8 cellular contexts compared by ENCODE assay signal in genomic region chr12:42588981-42589464, GRCh38. TPM values are rescaled to one million over a fixed set of nuclear protein-coding genes. Genes with fewer than 3 reads are reported as not detected.
DNase-seq lines count a peak whose midpoint lies in the region; ATAC-seq and TF ChIP-seq lines count a peak whose summit lies in the region.

No MANE protein-coding gene starts in this region.

- H3K4me3 ChIP-seq in DOHH2 (ENCODE audit: low read length) (peak overlapping the region; percentile 58; the same call in 1 of the 2 replicates), HUES64 (ENCODE audit: low read length) (peak overlapping the region; percentile 79), gastroesophageal sphincter (peak overlapping the region; percentile 66 to 78), neuronal stem cell (ENCODE audit: low read length in 2 of 2) (peak overlapping the region; percentile 54 to 97)

- H3K27me3 ChIP-seq in DOHH2 (ENCODE audit: control insufficient read depth, low read length) (peaks cover 52% of the 10 kb centered on the region), HUES64 (ENCODE audit: insufficient read depth, low read length) (peaks cover 50% of the 10 kb centered on the region), gastroesophageal sphincter (peaks cover 6% of the 10 kb centered on the region), neuronal stem cell (ENCODE audit: control insufficient read depth in 3 of 3, insufficient read depth in 3 of 3, low read depth in 1 of 3, low read length in 3 of 3) (peaks cover 0 to 17% (median 0%) of the 10 kb centered on the region in 3 experiments)

- no peaks in the 10 kb centered on the region for H3K79me2 ChIP-seq in DOHH2 (ENCODE audit: control insufficient read depth, low read length)

- H3K9me3 ChIP-seq in DOHH2 (ENCODE audit: control insufficient read depth, insufficient read depth, low read length) (no peaks in the 10 kb centered on the region), HUES64 (ENCODE audit: insufficient read depth, low read depth, low read length) (no peaks in the 10 kb centered on the region), gastroesophageal sphincter (no peaks in the 10 kb centered on the region), neuronal stem cell (replicated peaks in 1 of 2; ENCODE audit: control insufficient read depth in 2 of 2, insufficient read depth in 1 of 2, low read depth in 1 of 2, low read length in 2 of 2) (no peaks in the 10 kb centered on the region)

- H3K4ac ChIP-seq in neuronal stem cell (ENCODE audit: low read length): no peak overlapping the region

- peak overlapping the region; percentile 47 for H3K23ac ChIP-seq in neuronal stem cell (ENCODE audit: low read depth, low read length, poor library complexity)

- H3K27ac Mint-ChIP-seq in WTC11: no peak overlapping the region

- H3K36me3 ChIP-seq in DOHH2 (ENCODE audit: control insufficient read depth, low read length): no peaks in the 10 kb centered on the region
- no peaks in the 10 kb centered on the region for H3K36me3 ChIP-seq in HUES64 (ENCODE audit: insufficient read depth, low read length)
- H3K36me3 ChIP-seq in gastroesophageal sphincter: no peaks in the 10 kb centered on the region
- H3K36me3 ChIP-seq in neuronal stem cell (replicated peaks in 1 of 2; ENCODE audit: control insufficient read depth in 2 of 2, insufficient read depth in 2 of 2, low read length in 2 of 2): no peaks in the 10 kb centered on the region

- H2BK5ac ChIP-seq in neuronal stem cell (ENCODE audit: low read length): no peak overlapping the region

- WGBS in HUES64: under 1% methylated on average over 37 of the region's 38 CpGs
- 0% methylated on average over 10 of the region's 38 CpGs; no CpG with 5 or more reads in 1 of the 2 donors for WGBS in gastroesophageal sphincter (ENCODE audit: low coverage in 1 of 2), 2 donors
- WGBS in neuronal stem cell (ENCODE audit: extremely low coverage in 2 of 2, insufficient read length in 2 of 2, insufficient replicate concordance in 1 of 2), 2 donors: no CpG with 5 or more reads among the region's 38 CpGs

- no peaks in the 10 kb centered on the region for H3K79me1 ChIP-seq in neuronal stem cell (ENCODE audit: low read depth, low read length)

- peak overlapping the region; percentile 92 for H3K18ac ChIP-seq in neuronal stem cell (ENCODE audit: low read length)

- peak overlapping the region; percentile 96 for H2AFZ ChIP-seq in neuronal stem cell (ENCODE audit: low read length)

- peak overlapping the region; percentile 92 for H3K14ac ChIP-seq in neuronal stem cell (ENCODE audit: low read length)

- H3F3A ChIP-seq in DOHH2 (ENCODE audit: control insufficient read depth, insufficient read depth): no peaks in the 10 kb centered on the region

- H3K4me1 ChIP-seq in DOHH2 (ENCODE audit: control insufficient read depth, low read length): peaks cover 10% of the 10 kb centered on the region
- H3K4me1 ChIP-seq in HUES64 (ENCODE audit: insufficient read depth, low read length): peaks cover 11% of the 10 kb centered on the region; the same call in 1 of the 2 replicates
- peaks cover 3 to 63% (median 7%) of the 10 kb centered on the region in 3 donors for H3K4me1 ChIP-seq in gastroesophageal sphincter
- H3K4me1 ChIP-seq in neuronal stem cell (ENCODE audit: control insufficient read depth in 2 of 2, insufficient read depth in 1 of 2, low read depth in 1 of 2, low read length in 2 of 2): peaks cover 6 to 10% of the 10 kb centered on the region in 2 donors

- H2BK12ac ChIP-seq in neuronal stem cell (ENCODE audit: low read length): peak overlapping the region; percentile 68

- H2AK5ac ChIP-seq in neuronal stem cell (ENCODE audit: low read depth, low read length): peak overlapping the region; percentile 60

- no peak for TF ChIP-seq CTCF in DOHH2 (IDR thresholded peaks at IDR 0.05; ENCODE audit: low read depth, low read length, poor library complexity, severe bottlenecking)
- no peak for TF ChIP-seq CTCF in WTC11 (IDR thresholded peaks at IDR 0.05)
- TF ChIP-seq CTCF in gastroesophageal sphincter (IDR thresholded peaks at IDR 0.05): peak; percentile 14 to 76 (median 39)

- H3K9me2 ChIP-seq in DOHH2 (replicated peaks; ENCODE audit: control insufficient read depth, low read length): no peaks in the 10 kb centered on the region

- no peak overlapping the region for H4K91ac ChIP-seq in neuronal stem cell (ENCODE audit: low read depth, low read length, poor library complexity)

- POLR2A ChIA-PET in WTC11 (lab: Charles Lee): no interaction called here

- H3K36me3 Mint-ChIP-seq in WTC11: no peaks in the 10 kb centered on the region

- no peak overlapping the region for H2BK120ac ChIP-seq in neuronal stem cell (ENCODE audit: low read depth, low read length)

- H3K4me1 Mint-ChIP-seq in WTC11: peaks cover 16% of the 10 kb centered on the region

- H2BK15ac ChIP-seq in neuronal stem cell (ENCODE audit: low read length): no peak overlapping the region

- H3K27me3 Mint-ChIP-seq in WTC11 (ENCODE audit: low read depth): peaks cover 51% of the 10 kb centered on the region

- no peak for TF ChIP-seq EP300 in gastroesophageal sphincter (IDR thresholded peaks at IDR 0.05)

- H3K4me3 Mint-ChIP-seq in WTC11: peak overlapping the region; percentile 77

- no peak for TF ChIP-seq POLR2A in gastroesophageal sphincter (IDR thresholded peaks at IDR 0.05)

- no peak overlapping the region for H4K8ac ChIP-seq in neuronal stem cell (ENCODE audit: low read depth, low read length)

- H3K9ac ChIP-seq in HUES64 (ENCODE audit: low read depth, low read length) (peak overlapping the region; percentile 71), neuronal stem cell (ENCODE audit: low read depth, low read length, poor library complexity) (peak overlapping the region; percentile 86)

- H3K27ac ChIP-seq in DOHH2 (ENCODE audit: low read depth, low read length): no peak overlapping the region
- no peak overlapping the region for H3K27ac ChIP-seq in HUES64 (ENCODE audit: low read depth, low read length)
- H3K27ac ChIP-seq in gastroesophageal sphincter: peak overlapping the region; percentile 2 to 86 (median 82)
- no peak overlapping the region for H3K27ac ChIP-seq in neuronal stem cell (replicated peaks; ENCODE audit: low read length)

- CTCF ChIA-PET in WTC11 (lab: Charles Lee): interaction anchor here (0.8 to 2.5 kb wide), 4 partner anchors 11 to 750 kb away, joined by 3 to 9 read pairs (median 4); no protein-coding TSS in a partner anchor

- peak overlapping the region; percentile 73 for H3K4me2 ChIP-seq in DOHH2 (ENCODE audit: low read length)
- peak overlapping the region; percentile 99 for H3K4me2 ChIP-seq in neuronal stem cell (ENCODE audit: insufficient read depth, low read length, poor library complexity, severe bottlenecking)

- H3K9me3 Mint-ChIP-seq in WTC11: no peaks in the 10 kb centered on the region

- ATAC-seq in GM21381 (IDR thresholded peaks at IDR 0.05; ENCODE audit: unreplicated experiment) (peak; percentile 31), WTC11 (peak; percentile 73), gastroesophageal sphincter (peak; percentile 29)

- no peaks in the 10 kb centered on the region for H4K20me1 ChIP-seq in DOHH2 (ENCODE audit: control insufficient read depth, insufficient read depth, low read depth, low read length)

- peak; percentile 73 for DNase-seq in WTC11 (ENCODE audit: low spot score)
- DNase-seq in neuronal stem cell (ENCODE audit: low spot score): peak; percentile 43
- DNase-seq in cerebellar nuclear complex (lab: John Stamatoyannopoulos, UW): no peak
- no peak for DNase-seq in NCI-H187 (lab: John Stamatoyannopoulos, UW)

TF ChIP-seq in WTC11, 78 proteins besides CTCF, POLR2A, EP300 and RAD21 (continues in another document):
- no peak for TF ChIP-seq ZBTB21 (CRISPR knock-in tag; IDR thresholded peaks at IDR 0.05; ENCODE audit: borderline replicate concordance)
- TF ChIP-seq ESRRA (CRISPR knock-in tag; IDR thresholded peaks at IDR 0.05; ENCODE audit: borderline replicate concordance): no peak
- TF ChIP-seq GTF2I (CRISPR knock-in tag; conservative IDR thresholded peaks at IDR 0.05): no peak
- TF ChIP-seq SMAD3 (CRISPR knock-in tag; IDR thresholded peaks at IDR 0.05; ENCODE audit: borderline replicate concordance): 0 out of 2 replicates have a peak, but pooled peaks have one; percentile 64
- TF ChIP-seq, protein P1, sequence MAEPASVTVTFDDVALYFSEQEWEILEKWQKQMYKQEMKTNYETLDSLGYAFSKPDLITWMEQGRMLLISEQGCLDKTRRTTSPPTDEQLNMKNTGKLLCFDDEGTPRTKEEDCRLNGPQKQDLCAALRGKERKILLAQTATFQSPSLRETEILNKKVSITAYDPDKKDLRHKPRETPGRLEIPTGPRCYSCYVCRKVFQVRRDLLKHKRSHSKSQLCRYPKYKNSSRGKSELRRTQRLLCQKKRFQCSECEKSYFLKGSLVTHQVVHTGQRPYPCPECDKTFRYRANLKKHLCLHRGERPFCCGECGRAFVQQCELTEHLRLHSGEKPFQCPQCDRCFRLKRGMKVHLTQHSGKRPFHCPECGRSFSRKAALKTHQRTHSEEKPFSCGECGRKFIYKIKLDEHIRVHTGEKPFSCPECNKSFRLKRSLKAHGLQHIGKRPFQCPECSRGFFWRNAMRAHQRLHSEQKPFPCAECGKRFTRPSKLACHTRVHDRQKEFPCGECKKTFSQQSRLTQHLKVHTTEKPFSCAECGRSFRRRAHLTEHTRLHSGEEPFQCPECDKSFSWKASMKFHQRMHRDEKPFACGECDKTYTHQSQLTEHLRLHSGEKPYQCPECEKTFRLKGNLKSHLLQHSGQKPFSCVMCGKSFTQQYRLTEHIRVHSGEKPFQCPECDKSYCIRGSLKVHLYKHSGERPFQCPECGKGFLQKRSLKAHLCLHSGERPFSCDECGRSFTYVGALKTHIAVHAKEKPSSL (CRISPR knock-in tag; conservative IDR thresholded peaks at IDR 0.05): no peak
- TF ChIP-seq ELF4 (CRISPR knock-in tag; IDR thresholded peaks at IDR 0.05; ENCODE audit: low read depth): no peak
- TF ChIP-seq ZNF263 (CRISPR knock-in tag; IDR thresholded peaks at IDR 0.05; ENCODE audit: low read depth): no peak
- 0 out of 2 replicates have a peak, but pooled peaks have one; percentile 0 for TF ChIP-seq JUN (CRISPR knock-in tag; IDR thresholded peaks at IDR 0.05)
- no peak for TF ChIP-seq ATF1 (CRISPR knock-in tag; IDR thresholded peaks at IDR 0.05)
- TF ChIP-seq, protein P2, sequence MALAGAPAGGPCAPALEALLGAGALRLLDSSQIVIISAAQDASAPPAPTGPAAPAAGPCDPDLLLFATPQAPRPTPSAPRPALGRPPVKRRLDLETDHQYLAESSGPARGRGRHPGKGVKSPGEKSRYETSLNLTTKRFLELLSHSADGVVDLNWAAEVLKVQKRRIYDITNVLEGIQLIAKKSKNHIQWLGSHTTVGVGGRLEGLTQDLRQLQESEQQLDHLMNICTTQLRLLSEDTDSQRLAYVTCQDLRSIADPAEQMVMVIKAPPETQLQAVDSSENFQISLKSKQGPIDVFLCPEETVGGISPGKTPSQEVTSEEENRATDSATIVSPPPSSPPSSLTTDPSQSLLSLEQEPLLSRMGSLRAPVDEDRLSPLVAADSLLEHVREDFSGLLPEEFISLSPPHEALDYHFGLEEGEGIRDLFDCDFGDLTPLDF (CRISPR knock-in tag; IDR thresholded peaks at IDR 0.05): peak; percentile 37; the same call in 1 of the 2 replicates

RNA-seq across cellular contexts. Expression of gene PRICKLE1, which starts 0.5 kb away (rescaled TPM):
- polyA plus RNA-seq in HUES64 (2013, experiment 1 of 2): 19.5 TPM
- polyA plus RNA-seq in HUES64 (2013, experiment 2 of 2): 16.2 TPM
- total RNA-seq in WTC11 (2021): 11.7 to 16.4 TPM (median 15.3 TPM) in 3 replicates
- total RNA-seq in gastroesophageal sphincter: 10 to 100 TPM in 3 of 4 donors, 1 to 10 TPM in 1; 8.3 to 30.0 (median 23.3) TPM
- 3.9 TPM for polyA plus RNA-seq in neuronal stem cell (2013, experiment 1 of 2)
- polyA plus RNA-seq in neuronal stem cell (2013, experiment 2 of 2): 3.9 TPM

Comparison
In these comparisons a context has a peak if more than half of its experiments do, and no peak if none do; other contexts are left out.
1. H3K27ac ChIP-seq: peak in gastroesophageal sphincter (4 of 4); none in DOHH2 (single experiment), HUES64 (single experiment) and neuronal stem cell (single experiment).
2. CTCF ChIP-seq: peak in gastroesophageal sphincter (4 of 4); none in DOHH2 (single experiment) and WTC11 (single experiment).
3. DNase-seq: peak in WTC11 (single experiment) and neuronal stem cell (single experiment); none in cerebellar nuclear complex (0 of 2) and NCI-H187 (0 of 2).
4. Peak in every context shown above with its lines, with median percentiles within 50 percentile points of each other: H3K4me3 ChIP-seq and ATAC-seq.